19 cellular contexts compared by ENCODE assay signal in the genomic region with DNA sequence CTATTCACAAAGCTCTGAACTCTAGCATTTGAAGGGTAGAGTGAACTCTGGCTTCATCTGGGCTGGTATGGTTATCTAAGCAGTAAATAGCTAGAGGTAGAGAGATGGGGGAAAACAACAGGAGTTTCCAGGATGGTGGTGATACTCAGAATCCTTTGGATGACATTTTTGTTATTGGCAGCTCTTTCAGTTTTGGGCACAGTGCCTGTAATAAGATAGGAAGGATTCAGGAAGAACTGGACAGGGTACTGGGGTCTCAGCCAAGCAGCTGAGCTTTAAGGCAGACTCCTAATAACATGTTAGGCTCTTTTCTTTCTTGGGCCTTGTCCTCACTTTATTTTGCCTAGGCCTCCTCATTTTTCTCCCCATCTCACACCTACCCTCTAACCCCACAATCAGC.
DNase-seq lines count a peak whose midpoint lies in the region; ATAC-seq and TF ChIP-seq lines count a peak whose summit lies in the region.
"Had no signal": no experiment of that assay in that cellular context is flagged by ENCODE, and none has a peak within 500 bp of the region (broad histone marks: within the 10 kb centered on the region; RNA-seq: fewer than 3 reads in every experiment).

No MANE protein-coding gene starts in this region.

- in situ Hi-C loops in G401 (cut with HindIII; ENCODE audit: low sequenced_read_pairs), result no loop called here

- H3K4me3 ChIP-seq in tibial artery, result no peak overlapping the region
- H3K4me3 ChIP-seq: A549; BLaER1 treated with 17β-estradiol and CSF1 and Interleukin-3, amounts not matched to agents 10 nM and 100 nM; HAP-1 had no signal

- H3K27ac ChIP-seq in tibial artery, result no peak overlapping the region
- H3K27ac ChIP-seq: A549; BLaER1 treated with 17β-estradiol and CSF1 and Interleukin-3, amounts not matched to agents 10 nM and 100 nM had no signal

- H3K36me3 ChIP-seq in tibial artery, result no peaks in the 10 kb centered on the region
- H3K36me3 ChIP-seq: BE2C; BLaER1 treated with 17β-estradiol and CSF1 and Interleukin-3, amounts not matched to agents 10 nM and 100 nM; HAP-1 had no signal

- TF ChIP-seq CTCF in tibial artery (IDR thresholded peaks at IDR 0.05), result no peak

- no peak for ATAC-seq in HG02642 (IDR thresholded peaks at IDR 0.05; ENCODE audit: poor library complexity, unreplicated experiment)
- ATAC-seq: A549 had no signal

- no peaks in the 10 kb centered on the region for H3K4me1 ChIP-seq in tibial artery
- H3K4me1 ChIP-seq: A549; BE2C; BLaER1 treated with 17β-estradiol and CSF1 and Interleukin-3, amounts not matched to agents 10 nM and 100 nM; HAP-1 had no signal

- no peaks in the 10 kb centered on the region for H3K27me3 ChIP-seq in tibial artery
- H3K27me3 ChIP-seq: BE2C; BLaER1 treated with 17β-estradiol and CSF1 and Interleukin-3, amounts not matched to agents 10 nM and 100 nM had no signal

- DNase-seq in G401 (ENCODE audit: low spot score) (peak; percentile 70), cerebellum (ENCODE audit: low spot score) (peak; percentile 12), midbrain (lab: John Stamatoyannopoulos, UW) (peak; percentile 34), DMS 273 (lab: John Stamatoyannopoulos, UW; ENCODE audit: unreplicated experiment) (no peak), tibial artery (no peak)
- DNase-seq: 8988T; ACHN; AML-193; BE2C; CD4-positive, alpha-beta T cell; CD8-positive, alpha-beta memory T cell; DMS53; DMS79 treated with DMSO at 0.1 percent for 48 hours; GOT3; HFFc6 had no signal

- intact Hi-C loops in tibial artery (cut with DNase I; ENCODE audit: low total_unique reads), result no loop called here

- no peaks in the 10 kb centered on the region for H3K9me3 ChIP-seq in tibial artery
- H3K9me3 ChIP-seq: A549; BE2C; BLaER1 treated with 17β-estradiol and CSF1 and Interleukin-3, amounts not matched to agents 10 nM and 100 nM; HAP-1 had no signal

Comparison
In these comparisons a context has a peak if more than half of its experiments do, and no peak if none do; other contexts are left out.
1. DNase-seq: peak in G401 (single experiment), cerebellum (single experiment) and midbrain (single experiment); none in DMS 273 (single experiment) and tibial artery (0 of 2).